Comparison of ENCODE assay signal across 9 cellular contexts in the genomic region with DNA sequence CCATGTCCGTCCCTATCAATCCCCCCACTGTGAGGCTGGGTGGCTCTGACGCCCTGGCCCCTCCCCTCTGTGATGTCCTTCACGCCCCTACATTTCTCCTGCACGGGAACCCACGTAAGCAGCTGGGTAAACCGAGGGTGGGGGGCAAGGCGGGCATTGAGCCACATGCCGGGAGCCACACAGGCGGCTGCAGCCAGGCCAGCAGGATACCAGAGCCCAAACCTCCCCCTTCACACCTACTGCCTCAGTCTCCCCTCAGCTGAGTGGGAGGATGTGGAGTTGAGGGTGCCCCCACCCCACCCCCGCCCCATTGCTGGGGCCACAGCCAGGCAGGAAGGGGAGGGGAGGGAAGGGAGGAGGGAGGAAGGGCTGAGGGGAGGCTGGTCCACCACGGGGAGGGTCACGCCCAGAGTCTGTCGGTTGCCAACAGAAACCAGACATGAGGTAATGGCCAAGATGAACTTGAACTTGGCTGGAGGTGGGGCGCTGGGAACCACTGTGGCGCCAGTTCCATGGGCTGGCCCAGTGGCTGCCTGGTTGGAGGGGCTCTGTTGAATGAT. TPM values are rescaled to one million over a fixed set of nuclear protein-coding genes. Genes with fewer than 3 reads are reported as not detected.
DNase-seq lines count a peak whose midpoint lies in the region; TF ChIP-seq lines count a peak whose summit lies in the region.
"Had no signal": no experiment of that assay in that cellular context is flagged by ENCODE, and none has a peak within 500 bp of the region (broad histone marks: within the 10 kb centered on the region; RNA-seq: fewer than 3 reads in every experiment).

No MANE protein-coding gene starts in this region.

- H3K36me3 ChIP-seq in MG63 (peaks cover 8% of the 10 kb centered on the region), colonic mucosa (no peaks in the 10 kb centered on the region), testis (ENCODE audit: low read depth, missing control alignments) (no peaks in the 10 kb centered on the region), PC-9 (ENCODE audit: low read depth) (no peaks in the 10 kb centered on the region)

- H4K20me1 ChIP-seq in PC-9 (ENCODE audit: insufficient read depth): no peaks in the 10 kb centered on the region

- no peak overlapping the region for H2AFZ ChIP-seq in PC-9

- TF ChIP-seq POLR2A in testis (IDR thresholded peaks at IDR 0.05): no peak

- no peaks in the 10 kb centered on the region for H3F3A ChIP-seq in PC-9 (ENCODE audit: insufficient read depth, low read depth)

- H3K27me3 ChIP-seq in MG63: no peaks in the 10 kb centered on the region
- no peaks in the 10 kb centered on the region for H3K27me3 ChIP-seq in colonic mucosa
- H3K27me3 ChIP-seq in testis: no peaks in the 10 kb centered on the region
- no peaks in the 10 kb centered on the region for H3K27me3 ChIP-seq in PC-9 (ENCODE audit: insufficient read depth, low read depth)

- no peak for TF ChIP-seq CTCF in colonic mucosa (IDR thresholded peaks at IDR 0.05)
- TF ChIP-seq CTCF in testis (IDR thresholded peaks at IDR 0.05): no peak
- no peak for TF ChIP-seq CTCF in PC-9 (conservative IDR thresholded peaks at IDR 0.05)

- POLR2A ChIA-PET in PC-9 (lab: Charles Lee; ENCODE audit: unreplicated experiment): no interaction called here

- intact Hi-C loops in colonic mucosa (cut with DNase I) (no loop called here), testis (cut with DNase I; ENCODE audit: low total_unique reads) (no loop called here), PC-9 (cut with micrococcal nuclease; ENCODE audit: unreplicated experiment) (no loop called here)

- H3K4me3 ChIP-seq in MG63 (no peak overlapping the region), colonic mucosa (no peak overlapping the region), testis (no peak overlapping the region), PC-9 (no peak overlapping the region)

- BruUV-seq in PC-9 (replicated peaks; lab: Mats Ljungman, UMichigan): no TSS peak

- no peaks in the 10 kb centered on the region for H3K9me2 ChIP-seq in PC-9 (ENCODE audit: insufficient read depth)

- H3K27ac ChIP-seq in colonic mucosa (peak overlapping the region; percentile 34), testis (peak overlapping the region; percentile 86 to 88), PC-9 (no peak overlapping the region)
- H3K27ac ChIP-seq: epithelial cell of prostate had no signal

- H3K9ac ChIP-seq in colonic mucosa (ENCODE audit: low read depth in 2 of 2, low read length in 2 of 2): peak overlapping the region in 1 of 2 donors; percentile 24

- no peak overlapping the region for H3K4me2 ChIP-seq in PC-9

- H3K4me1 ChIP-seq in colonic mucosa (no peaks in the 10 kb centered on the region), testis (peaks cover 41% of the 10 kb centered on the region), PC-9 (replicated peaks; ENCODE audit: insufficient read depth) (no peaks in the 10 kb centered on the region)

- no peaks in the 10 kb centered on the region for H3K79me2 ChIP-seq in PC-9 (ENCODE audit: low read depth)

- WGBS in testis, 2 donors: 17 to 43% methylated on average over 8 to 15 of the region's 15 CpGs

- no peaks in the 10 kb centered on the region for H3K9me3 ChIP-seq in MG63
- H3K9me3 ChIP-seq in colonic mucosa: no peaks in the 10 kb centered on the region
- no peaks in the 10 kb centered on the region for H3K9me3 ChIP-seq in testis
- H3K9me3 ChIP-seq in PC-9 (ENCODE audit: insufficient read depth, low read depth): no peaks in the 10 kb centered on the region

- peak; percentile 43 for DNase-seq in MG63
- DNase-seq in colonic mucosa: peak; percentile 65
- DNase-seq in left kidney (ENCODE audit: low read depth, low spot score): peak; percentile 93
- peak; percentile 92 for DNase-seq in testis
- no peak for DNase-seq in germinal center (ENCODE audit: low spot score)
- DNase-seq in PC-9: no peak
- no peak for DNase-seq in cerebellar nuclear complex (lab: John Stamatoyannopoulos, UW)
- no peak for DNase-seq in stimulated activated naive CD4-positive, alpha-beta T cell (lab: John Stamatoyannopoulos, UW)

- CTCF ChIA-PET in PC-9 (lab: Charles Lee): no interaction called here

RNA-seq across cellular contexts. Expression of a gene that starts 20.9 kb away (rescaled TPM):
- total RNA-seq in MG63 (2014; rRNA removed; shearing (Covaris generic); ENCODE audit: low replicate concordance): not detected in 2 replicates
- total RNA-seq in colonic mucosa: 10 to 100 TPM; 16.1 to 59.0 TPM
- total RNA-seq in testis: 1 to 10 TPM; 1.3 to 3.1 TPM
- polyA plus RNA-seq in testis (ENCODE audit: insufficient read depth, low read depth, low replicate concordance): 10.1 TPM
- total RNA-seq in PC-9 (2021): not detected in 2 replicates

RNA-seq across cellular contexts. Expression of a gene that starts 23.8 kb away (rescaled TPM):
- not detected in 2 replicates for total RNA-seq in MG63 (2014; rRNA removed; shearing (Covaris generic); ENCODE audit: low replicate concordance)
- total RNA-seq in colonic mucosa (1 to 10 TPM; 4.3 to 6.2 TPM), testis (not detected), PC-9 (2021) (not detected in 2 replicates)
- polyA plus RNA-seq in testis (ENCODE audit: insufficient read depth, low read depth, low replicate concordance): not detected

RNA-seq across cellular contexts. Expression of a gene that starts 41.1 kb away (rescaled TPM):
- 20.8 and 34.5 TPM in 2 replicates for total RNA-seq in MG63 (2014; rRNA removed; shearing (Covaris generic); ENCODE audit: low replicate concordance)
- total RNA-seq in colonic mucosa (10 to 100 TPM in 1 of 2 donors, 1 to 10 TPM in 1; 9.5 to 24.4 TPM), testis (10 to 100 TPM; 23.5 to 29.1 TPM), PC-9 (2021) (7.7 and 11.7 TPM in 2 replicates)
- polyA plus RNA-seq in testis (ENCODE audit: insufficient read depth, low read depth, low replicate concordance): 10.7 TPM

RNA-seq across cellular contexts. Expression of a gene that starts 46.7 kb away (rescaled TPM):
- 20.8 and 31.1 TPM in 2 replicates for total RNA-seq in MG63 (2014; rRNA removed; shearing (Covaris generic); ENCODE audit: low replicate concordance)
- total RNA-seq in colonic mucosa (10 to 100 TPM; 45.8 to 62.5 TPM), testis (10 to 100 TPM; 91.2 to 95.1 TPM), PC-9 (2021) (57.0 and 60.4 TPM in 2 replicates)
- 123 TPM for polyA plus RNA-seq in testis (ENCODE audit: insufficient read depth, low read depth, low replicate concordance)

Comparison
In these comparisons a context has a peak if more than half of its experiments do, and no peak if none do; other contexts are left out.
1. DNase-seq: peak in MG63 (single experiment), colonic mucosa (single experiment), left kidney (single experiment) and testis (single experiment); none in germinal center (single experiment), PC-9 (0 of 2), cerebellar nuclear complex (0 of 2) and stimulated activated naive CD4-positive, alpha-beta T cell (0 of 6).
2. RNA of a gene that starts 20.9 kb away (total RNA-seq): 16.1 to 59.0 TPM in colonic mucosa; 1.3 to 3.1 TPM in testis, not detected in PC-9 and not detected in MG63; every median in the first group is over 4 times any median in the second.